17 cellular contexts compared by ENCODE assay signal in the genomic region with DNA sequence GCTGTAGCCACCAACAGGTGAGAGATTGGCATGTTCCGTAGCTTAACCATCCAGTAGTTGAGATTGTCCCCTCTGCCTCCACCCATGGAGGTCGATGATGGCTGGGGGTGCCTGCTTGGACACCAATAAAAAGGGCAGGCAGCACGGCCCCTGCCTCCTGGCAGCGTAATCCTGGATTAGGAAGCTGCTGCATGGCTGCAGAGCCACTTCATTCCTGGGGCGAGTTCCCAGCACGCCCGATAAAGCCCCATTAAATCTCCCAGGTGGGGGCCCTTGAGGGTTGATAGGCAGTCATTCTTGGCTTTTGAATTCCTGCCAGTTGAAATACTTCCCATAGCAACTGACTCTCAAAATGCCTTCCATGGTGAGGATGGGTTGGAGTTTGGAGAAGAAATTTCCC.
A peak's percentile ranks its signal among the peaks of the same experiment; 100 is the strongest.
DNase-seq lines count a peak whose midpoint lies in the region; ATAC-seq and TF ChIP-seq lines count a peak whose summit lies in the region.
"Had no signal": no experiment of that assay in that cellular context is flagged by ENCODE, and none has a peak within 500 bp of the region (broad histone marks: within the 10 kb centered on the region; RNA-seq: fewer than 3 reads in every experiment).

No MANE protein-coding gene starts in this region.

- H3K36me3 ChIP-seq in BE2C (no peaks in the 10 kb centered on the region), RWPE2 (ENCODE audit: low read depth) (no peaks in the 10 kb centered on the region)
- H3K36me3 ChIP-seq: MG63 had no signal

- intact Hi-C loops in posterior vena cava (cut with DNase I): no loop called here

- peaks cover 8% of the 10 kb centered on the region; the same call in 1 of the 2 replicates for H3K9me3 ChIP-seq in BE2C
- H3K9me3 ChIP-seq in RWPE2 (ENCODE audit: severe bottlenecking): no peaks in the 10 kb centered on the region

- ATAC-seq in RWPE2 (ENCODE audit: low read depth): no peak

- TF ChIP-seq CTCF in BE2C (IDR thresholded peaks at IDR 0.05; ENCODE audit: low read depth, low read length): no peak
- TF ChIP-seq CTCF in RWPE2 (IDR thresholded peaks at IDR 0.05; ENCODE audit: poor library complexity, severe bottlenecking): no peak
- no peak for TF ChIP-seq CTCF in endothelial cell (IDR thresholded peaks at IDR 0.05; ENCODE audit: unreplicated experiment)

- peaks cover 3% of the 10 kb centered on the region for H3K36me3 Mint-ChIP-seq in endothelial cell (ENCODE audit: low read depth, unreplicated experiment)

- H3K4me3 ChIP-seq in BE2C (ENCODE audit: low read depth, low read length) (no peak overlapping the region), RWPE2 (ENCODE audit: severe bottlenecking) (no peak overlapping the region)
- H3K4me3 ChIP-seq: MG63 had no signal

- no peaks in the 10 kb centered on the region for H3K9me3 Mint-ChIP-seq in endothelial cell (ENCODE audit: unreplicated experiment)

- H3K27me3 ChIP-seq in BE2C: no peaks in the 10 kb centered on the region
- H3K27me3 ChIP-seq in RWPE2 (ENCODE audit: insufficient read depth, poor library complexity, severe bottlenecking): no peaks in the 10 kb centered on the region
- H3K27me3 ChIP-seq: MG63 had no signal

- H3K4me3 Mint-ChIP-seq in endothelial cell (ENCODE audit: unreplicated experiment): no peak overlapping the region
- H3K4me3 Mint-ChIP-seq: H9 had no signal

- H3K27ac ChIP-seq in RWPE2 (ENCODE audit: poor library complexity, severe bottlenecking): no peak overlapping the region
- H3K27ac ChIP-seq: C4-2B had no signal

- DNase-seq in NCI-H82 (lab: John Stamatoyannopoulos, UW): peak; percentile 65
- DNase-seq in NCI-H82 treated with DMSO at 0.1 percent for 48 hours (lab: John Stamatoyannopoulos, UW; ENCODE audit: unreplicated experiment): no peak
- DNase-seq in BE2C: peak; percentile 5
- DNase-seq in RWPE2 (ENCODE audit: low spot score): peak; percentile 25
- peak; percentile 31 for DNase-seq in posterior vena cava (ENCODE audit: low spot score)
- no peak for DNase-seq in NCI-H2196 treated with DMSO at 0.1 percent for 48 hours (lab: John Stamatoyannopoulos, UW; ENCODE audit: unreplicated experiment)
- no peak for DNase-seq in stimulated activated naive CD4-positive, alpha-beta T cell treated with Interleukin-2 at 50 U/mL for 16 hours (lab: John Stamatoyannopoulos, UW)
- DNase-seq in endothelial cell (ENCODE audit: low spot score): no peak
- DNase-seq: COR-L47, DMS153, H9, MG63, NCI-H1092 treated with DMSO at 0.1 percent for 48 hours, NCI-H2029, NCI-H69, SHP77 had no signal

- H3K27me3 Mint-ChIP-seq in endothelial cell (ENCODE audit: unreplicated experiment): peaks cover 8% of the 10 kb centered on the region

- no peaks in the 10 kb centered on the region for H3K4me1 Mint-ChIP-seq in endothelial cell (ENCODE audit: unreplicated experiment)

- H3K27ac Mint-ChIP-seq in endothelial cell (ENCODE audit: unreplicated experiment): no peak overlapping the region
- H3K27ac Mint-ChIP-seq: H9 had no signal

- peaks cover 2% of the 10 kb centered on the region; the same call in 1 of the 2 replicates for H3K4me1 ChIP-seq in BE2C
- H3K4me1 ChIP-seq in RWPE2 (ENCODE audit: insufficient read depth, poor library complexity, severe bottlenecking): no peaks in the 10 kb centered on the region

Comparison
In these comparisons a context has a peak if more than half of its experiments do, and no peak if none do; other contexts are left out.
1. DNase-seq: peak in NCI-H82 (single experiment), BE2C (single experiment), RWPE2 (single experiment) and posterior vena cava (single experiment); none in NCI-H82 treated with DMSO at 0.1 percent for 48 hours (single experiment), NCI-H2196 treated with DMSO at 0.1 percent for 48 hours (single experiment), stimulated activated naive CD4-positive, alpha-beta T cell treated with Interleukin-2 at 50 U/mL for 16 hours (single experiment) and endothelial cell (single experiment).